Comparison of ENCODE assay signal across 10 cellular contexts in the genomic region with DNA sequence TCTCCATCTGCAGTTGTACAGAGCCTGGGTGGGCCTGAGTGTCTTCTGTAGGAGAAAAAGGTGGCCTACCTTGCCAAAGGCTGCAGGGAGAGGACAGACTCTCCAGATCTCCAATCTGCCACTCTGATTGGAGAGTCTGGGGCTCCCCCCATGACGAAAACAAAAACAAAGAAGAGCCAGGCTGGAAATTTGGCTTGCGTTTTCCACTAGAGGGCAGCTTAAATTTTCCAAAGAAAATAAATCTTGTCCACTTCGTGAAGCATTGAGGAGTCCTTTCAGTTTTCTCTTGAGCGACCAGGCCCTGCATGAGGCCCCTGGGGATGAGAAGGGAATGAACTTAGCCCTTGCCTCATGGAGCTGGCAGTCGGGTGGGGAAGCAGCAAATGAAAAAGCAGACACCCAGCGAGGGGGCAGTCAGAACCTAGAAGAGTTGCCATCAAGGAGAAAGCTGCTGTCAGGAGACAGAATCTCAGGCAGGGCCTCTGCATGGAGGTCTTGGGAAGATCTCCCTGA. TPM values are rescaled to one million over a fixed set of nuclear protein-coding genes. Genes with fewer than 3 reads are reported as not detected.
DNase-seq lines count a peak whose midpoint lies in the region; ATAC-seq and TF ChIP-seq lines count a peak whose summit lies in the region.
"Had no signal": no experiment of that assay in that cellular context is flagged by ENCODE, and none has a peak within 500 bp of the region (broad histone marks: within the 10 kb centered on the region; RNA-seq: fewer than 3 reads in every experiment).

No MANE protein-coding gene starts in this region.

- no peaks in the 10 kb centered on the region for H3K36me3 Mint-ChIP-seq in activated naive CD4-positive, alpha-beta T cell treated with anti-CD3 and anti-CD28 coated beads for 36 hours (ENCODE audit: low read depth)

- H2BK20ac ChIP-seq in IMR-90 (ENCODE audit: low read depth, low read length), result no peak overlapping the region

- peak overlapping the region; percentile 97 for H2AFZ ChIP-seq in IMR-90 (replicated peaks; ENCODE audit: low read length, poor library complexity)

- POLR2A ChIA-PET in IMR-90 (lab: Charles Lee; ENCODE audit: unreplicated experiment), result interaction anchor here (0.6 kb wide), 1 partner anchor 27 kb away, joined by 3 read pairs; no protein-coding TSS in a partner anchor

- H3K9ac ChIP-seq in IMR-90 (ENCODE audit: low read depth, low read length), result peak overlapping the region; percentile 34

- H3K14ac ChIP-seq in IMR-90 (replicated peaks; ENCODE audit: low read depth, low read length), result 0 out of 2 replicates have a peak overlapping the region, but pooled peaks have one; percentile 69

- H3K9me1 ChIP-seq in IMR-90 (ENCODE audit: insufficient read depth, low read length), result peaks cover 8% of the 10 kb centered on the region; the same call in 1 of the 2 replicates

- no peaks in the 10 kb centered on the region for H3K36me3 ChIP-seq in IMR-90 (ENCODE audit: control insufficient read depth, insufficient read depth, low read length)
- H3K36me3 ChIP-seq: heart left ventricle, upper lobe of left lung had no signal

- H2AK5ac ChIP-seq in IMR-90 (ENCODE audit: low read depth, low read length), result no peak overlapping the region; the same call in 1 of the 2 replicates

- H3K27ac Mint-ChIP-seq in activated naive CD4-positive, alpha-beta T cell treated with anti-CD3 and anti-CD28 coated beads for 36 hours, result no peak overlapping the region

- H3K9me3 ChIP-seq in IMR-90 (ENCODE audit: control insufficient read depth, insufficient read depth, low read length), result no peaks in the 10 kb centered on the region
- H3K9me3 ChIP-seq: heart left ventricle, upper lobe of left lung had no signal

- peak overlapping the region; percentile 85 for H3K4ac ChIP-seq in IMR-90 (ENCODE audit: low read depth, low read length)

- H3K27me3 Mint-ChIP-seq in activated naive CD4-positive, alpha-beta T cell treated with anti-CD3 and anti-CD28 coated beads for 36 hours (ENCODE audit: low read depth), result no peaks in the 10 kb centered on the region

- H3K27me3 ChIP-seq in IMR-90 (ENCODE audit: control insufficient read depth, insufficient read depth, low read length), result no peaks in the 10 kb centered on the region
- H3K27me3 ChIP-seq: heart left ventricle, upper lobe of left lung had no signal

- H3K18ac ChIP-seq in IMR-90 (ENCODE audit: low read depth, low read length), result peak overlapping the region; percentile 7; the same call in 1 of the 2 replicates

- 35% methylated on average over 3 of the region's 6 CpGs; no CpG with 5 or more reads in 1 of the 2 experiments for WGBS in IMR-90 (ENCODE audit: extremely low coverage in 2 of 2, insufficient read length in 1 of 2), 2 experiments

- H2BK5ac ChIP-seq in IMR-90 (ENCODE audit: low read depth, low read length, poor library complexity, severe bottlenecking), result no peak overlapping the region

- H2BK120ac ChIP-seq in IMR-90 (ENCODE audit: low read depth, low read length), result peak overlapping the region; percentile 36

- peak overlapping the region; percentile 58; the same call in 1 of the 2 replicates for H3K56ac ChIP-seq in IMR-90 (ENCODE audit: extremely low read depth, insufficient read depth, low read length)

- H3K4me3 ChIP-seq in IMR-90 (ENCODE audit: insufficient read depth, low read depth, low read length) (no peak overlapping the region), WI38 (ENCODE audit: low read depth, low read length) (no peak overlapping the region)
- H3K4me3 ChIP-seq: heart left ventricle, upper lobe of left lung had no signal

- peaks cover 8% of the 10 kb centered on the region for H3K4me1 ChIP-seq in IMR-90 (ENCODE audit: control insufficient read depth, insufficient read depth, low read length)
- H3K4me1 ChIP-seq: heart left ventricle had no signal

- H2BK15ac ChIP-seq in IMR-90 (ENCODE audit: low read depth, low read length), result no peak overlapping the region

- DNase-seq in COR-L47 (lab: John Stamatoyannopoulos, UW) (peak; percentile 49), IMR-90 (peak; percentile 60), iris pigment epithelial cell (ENCODE audit: low read depth) (peak; percentile 61)
- no peak for DNase-seq in activated CD4-positive, alpha-beta T cell treated with anti-CD3 and anti-CD28 coated beads, Interleukin-2, amount 50 U/mL, for 1 hour
- DNase-seq in activated naive CD4-positive, alpha-beta T cell treated with anti-CD3 and anti-CD28 coated beads for 36 hours, result no peak
- DNase-seq: heart left ventricle, upper lobe of left lung had no signal

- no peaks in the 10 kb centered on the region for H3K4me1 Mint-ChIP-seq in activated naive CD4-positive, alpha-beta T cell treated with anti-CD3 and anti-CD28 coated beads for 36 hours (ENCODE audit: low read depth)

- peak overlapping the region; percentile 72 to 91 for H4K8ac ChIP-seq in IMR-90 (ENCODE audit: low read depth in 2 of 2, low read length in 2 of 2)

- BruUV-seq in IMR-90 (replicated peaks; lab: Mats Ljungman, UMichigan), result no TSS peak

- no peaks in the 10 kb centered on the region for H3K79me1 ChIP-seq in IMR-90 (ENCODE audit: low read depth in 1 of 2, low read length in 2 of 2)

- no peak overlapping the region for H3K4me3 Mint-ChIP-seq in activated naive CD4-positive, alpha-beta T cell treated with anti-CD3 and anti-CD28 coated beads for 36 hours

- peak overlapping the region; percentile 34; the same call in 1 of the 2 replicates for H4K91ac ChIP-seq in IMR-90 (ENCODE audit: insufficient read depth, low read depth, low read length)

- H3K4me2 ChIP-seq in IMR-90 (ENCODE audit: low read depth, low read length), result peak overlapping the region; percentile 47

- no peak overlapping the region; the same call in 1 of the 2 replicates for H3K23ac ChIP-seq in IMR-90 (ENCODE audit: low read depth, low read length)

- peak overlapping the region; percentile 21 for H4K5ac ChIP-seq in IMR-90 (ENCODE audit: low read depth, low read length)

- ATAC-seq in IMR-90 (ENCODE audit: low read depth) (peak; percentile 82), GM21381 (IDR thresholded peaks at IDR 0.05; ENCODE audit: unreplicated experiment) (no peak), HG02885 (IDR thresholded peaks at IDR 0.05; ENCODE audit: poor library complexity, unreplicated experiment) (no peak)

- dilution Hi-C loops in IMR-90 (cut with HindIII; ENCODE audit: low sequenced_read_pairs, unreplicated experiment), result no loop called here

- peak overlapping the region; percentile 24; the same call in 1 of the 2 replicates for H3K27ac ChIP-seq in IMR-90 (ENCODE audit: insufficient read depth, low read length)
- H3K27ac ChIP-seq: heart left ventricle, upper lobe of left lung had no signal

- TF ChIP-seq CTCF in IMR-90 (conservative IDR thresholded peaks at IDR 0.05; ENCODE audit: low read depth, low read length) (peak; percentile 58), WI38 (IDR thresholded peaks at IDR 0.05; ENCODE audit: low read depth, low read length) (peak; percentile 35)

- TF ChIP-seq RAD21 in IMR-90 (IDR thresholded peaks at IDR 0.05; ENCODE audit: low read length), result peak; percentile 26

- intact Hi-C loops in IMR-90 (cut with micrococcal nuclease), result no loop called here
- intact Hi-C loops in activated naive CD4-positive, alpha-beta T cell treated with anti-CD3 and anti-CD28 coated beads for 36 hours (cut with micrococcal nuclease), result no loop called here

- in situ Hi-C loops in IMR-90 (cut with MboI; ENCODE audit: low sequenced_read_pairs), result no loop called here

- CTCF ChIA-PET in IMR-90 (lab: Yijun Ruan, JAX), result interaction anchor here (0.5 to 1.4 kb wide), 4 partner anchors 17 to 364 kb away, joined by 3 to 4 read pairs (median 4); no protein-coding TSS in a partner anchor
- CTCF ChIA-PET in activated naive CD4-positive, alpha-beta T cell treated with anti-CD3 and anti-CD28 coated beads for 36 hours (lab: Charles Lee), result interaction anchor here (0.6 to 1.0 kb wide), 3 partner anchors 79 to 374 kb away, joined by 3 read pairs; no protein-coding TSS in a partner anchor

- no peaks in the 10 kb centered on the region for H4K20me1 ChIP-seq in IMR-90 (ENCODE audit: insufficient read depth, low read length)

- peak overlapping the region; percentile 53 for H2AK9ac ChIP-seq in IMR-90 (replicated peaks; ENCODE audit: low read depth, low read length, poor library complexity)

- no peaks in the 10 kb centered on the region for H3K9me3 Mint-ChIP-seq in activated naive CD4-positive, alpha-beta T cell treated with anti-CD3 and anti-CD28 coated beads for 36 hours

- TF ChIP-seq POLR2A in IMR-90 (IDR thresholded peaks at IDR 0.05; ENCODE audit: low read depth, low read length), result no peak

TF ChIP-seq in IMR-90, 13 proteins besides CTCF, POLR2A, EP300 and RAD21:
- TF ChIP-seq SMC3 (IDR thresholded peaks at IDR 0.05; ENCODE audit: low read depth, low read length), result 0 out of 2 replicates have a peak, but pooled peaks have one; percentile 28
- no peak for TF ChIP-seq USF2 (IDR thresholded peaks at IDR 0.05; ENCODE audit: low read depth, low read length)

RNA-seq across cellular contexts. Expression of gene SHCBP1, which starts 8.2 kb away (rescaled TPM):
- total RNA-seq in IMR-90 (2012; rRNA removed), result 18.3 and 35.3 TPM in 2 replicates
- 15.6 and 18.6 TPM in 2 replicates for polyA plus RNA-seq in IMR-90 (2012; rRNA removed)
- polyA plus RNA-seq in IMR-90 (2012; cell fraction: cytosol; rRNA removed), result 2.4 and 7.3 TPM in 2 replicates
- 0.76 and 3.9 TPM in 2 replicates for polyA plus RNA-seq in IMR-90 (2012; cell fraction: nucleus; rRNA removed; ENCODE audit: low replicate concordance)
- 10 to 100 TPM; 41.8 to 45.0 TPM for total RNA-seq in activated naive CD4-positive, alpha-beta T cell treated with anti-CD3 and anti-CD28 coated beads for 36 hours

RNA-seq across cellular contexts. Expression of gene VPS35, which starts 59.6 kb away (rescaled TPM):
- 89.4 and 174 TPM in 2 replicates for total RNA-seq in IMR-90 (2012; rRNA removed)
- 24.2 and 42.3 TPM in 2 replicates for polyA plus RNA-seq in IMR-90 (2012; rRNA removed)
- polyA plus RNA-seq in IMR-90 (2012; cell fraction: cytosol; rRNA removed), result 5.9 TPM in 2 replicates
- 1.8 and 22.6 TPM in 2 replicates for polyA plus RNA-seq in IMR-90 (2012; cell fraction: nucleus; rRNA removed; ENCODE audit: low replicate concordance)
- total RNA-seq in activated naive CD4-positive, alpha-beta T cell treated with anti-CD3 and anti-CD28 coated beads for 36 hours, result 10 to 100 TPM; 83.2 to 93.0 TPM

Comparison
In these comparisons a context has a peak if more than half of its experiments do, and no peak if none do; other contexts are left out.
1. DNase-seq: peak in COR-L47 (single experiment), IMR-90 (single experiment) and iris pigment epithelial cell (single experiment); none in activated CD4-positive, alpha-beta T cell treated with anti-CD3 and anti-CD28 coated beads, Interleukin-2, amount 50 U/mL, for 1 hour (single experiment) and activated naive CD4-positive, alpha-beta T cell treated with anti-CD3 and anti-CD28 coated beads for 36 hours (single experiment).